ENCODE assay signal across 12 cellular contexts in genomic region chr1:198638441-198638840, GRCh38. TPM values are rescaled to one million over a fixed set of nuclear protein-coding genes. Genes with fewer than 3 reads are reported as not detected.
DNase-seq lines count a peak whose midpoint lies in the region; ATAC-seq lines count a peak whose summit lies in the region.
"Had no signal": no experiment of that assay in that cellular context is flagged by ENCODE, and none has a peak within 500 bp of the region (broad histone marks: within the 10 kb centered on the region; RNA-seq: fewer than 3 reads in every experiment).

No MANE protein-coding gene starts in this region.

- H3K27me3 ChIP-seq in BLaER1: no peaks in the 10 kb centered on the region
- H3K27me3 ChIP-seq: cardiac muscle cell had no signal

- peaks cover 60% of the 10 kb centered on the region for H3K4me1 Mint-ChIP-seq in activated naive CD8-positive, alpha-beta T cell treated with anti-CD3 and anti-CD28 coated beads for 36 hours

- no peak overlapping the region for H3K4me3 ChIP-seq in BLaER1
- H3K4me3 ChIP-seq: cardiac muscle cell had no signal

- ATAC-seq in GM19035 (IDR thresholded peaks at IDR 0.05; ENCODE audit: unreplicated experiment): peak; percentile 25
- peak; percentile 13 for ATAC-seq in HG03095 (IDR thresholded peaks at IDR 0.05; ENCODE audit: unreplicated experiment)

- H3K9ac ChIP-seq in BLaER1: no peak overlapping the region

- peak overlapping the region; percentile 92 for H3K4me3 Mint-ChIP-seq in activated naive CD8-positive, alpha-beta T cell treated with anti-CD3 and anti-CD28 coated beads for 36 hours

- 0 out of 2 replicates have a peak overlapping the region, but pooled peaks have one; percentile 18 for H3K4me2 ChIP-seq in BLaER1

- H3K27ac Mint-ChIP-seq in activated naive CD8-positive, alpha-beta T cell treated with anti-CD3 and anti-CD28 coated beads for 36 hours: peak overlapping the region; percentile 96

- no peaks in the 10 kb centered on the region for H3K27me3 Mint-ChIP-seq in activated naive CD8-positive, alpha-beta T cell treated with anti-CD3 and anti-CD28 coated beads for 36 hours

- no peaks in the 10 kb centered on the region; the same call in 1 of the 2 replicates for H3K9me3 ChIP-seq in BLaER1

- peaks cover 30% of the 10 kb centered on the region for H3K4me1 ChIP-seq in BLaER1

- no peak for DNase-seq in activated naive CD8-positive, alpha-beta T cell treated with anti-CD3 and anti-CD28 coated beads for 36 hours
- DNase-seq in cerebellum (ENCODE audit: low spot score): no peak
- no peak for DNase-seq in effector CD4-positive, alpha-beta T cell
- DNase-seq in NCI-H226: no peak
- DNase-seq in DMS153 treated with DMSO at 0.1 percent for 48 hours (lab: John Stamatoyannopoulos, UW; ENCODE audit: unreplicated experiment): no peak
- DNase-seq: HCEC 1CT, hypothalamus had no signal

- H3K36me3 ChIP-seq in BLaER1: no peaks in the 10 kb centered on the region
- H3K36me3 ChIP-seq: cardiac muscle cell had no signal

- H3K27ac ChIP-seq in BLaER1: no peak overlapping the region
- H3K27ac ChIP-seq: cardiac muscle cell had no signal

- no peaks in the 10 kb centered on the region for H4K20me1 ChIP-seq in BLaER1

- H3K9me3 Mint-ChIP-seq in activated naive CD8-positive, alpha-beta T cell treated with anti-CD3 and anti-CD28 coated beads for 36 hours: peaks cover 11% of the 10 kb centered on the region

- H3K36me3 Mint-ChIP-seq in activated naive CD8-positive, alpha-beta T cell treated with anti-CD3 and anti-CD28 coated beads for 36 hours: peaks cover 56% of the 10 kb centered on the region

RNA-seq across cellular contexts. Expression of gene PTPRC, which starts 0.4 kb away (rescaled TPM):
- total RNA-seq in activated naive CD8-positive, alpha-beta T cell treated with anti-CD3 and anti-CD28 coated beads for 36 hours: 100 to 1,000 TPM; 421 to 422 TPM
- total RNA-seq in cerebellum: 4.4 TPM
- total RNA-seq: cardiac muscle cell, osteocyte had no signal

Comparison
In these comparisons a context has a peak if more than half of its experiments do, and no peak if none do; other contexts are left out.
1. RNA of gene PTPRC, which starts 0.4 kb away (total RNA-seq): 421 to 422 TPM in activated naive CD8-positive, alpha-beta T cell treated with anti-CD3 and anti-CD28 coated beads for 36 hours; 4.4 TPM in cerebellum (single experiment); every median in the first group is over 10 times any median in the second.